ENCODE assay signal across 31 cellular contexts in the genomic region with DNA sequence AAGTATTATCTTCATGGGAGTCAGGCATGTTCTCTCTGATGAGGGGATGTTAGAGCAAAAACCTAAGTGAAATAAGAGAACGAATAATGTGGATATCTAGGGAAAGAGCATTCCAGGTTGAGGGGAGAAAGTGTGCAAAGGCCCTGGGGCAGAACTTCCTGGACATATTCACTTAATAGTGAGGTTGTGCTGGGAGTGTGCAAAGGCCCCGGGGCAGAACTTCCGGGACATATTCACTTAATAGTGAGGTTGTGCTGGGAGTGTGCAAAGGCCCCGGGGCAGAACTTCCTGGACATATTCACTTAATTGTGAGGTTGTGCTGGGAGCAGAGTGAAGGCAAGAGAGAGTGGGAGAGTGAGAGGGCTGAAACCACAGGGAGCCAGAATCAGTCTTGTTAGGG. TPM values are rescaled to one million over a fixed set of nuclear protein-coding genes. Genes with fewer than 3 reads are reported as not detected.
"Had no signal": no experiment of that assay in that cellular context is flagged by ENCODE, and none has a peak within 500 bp of the region (broad histone marks: within the 10 kb centered on the region; RNA-seq: fewer than 3 reads in every experiment).

No MANE protein-coding gene starts in this region.

- H3K9me3 ChIP-seq: esophagus squamous epithelium, gastrocnemius medialis, heart right ventricle, left lung, lower lobe of right lung, mucosa of descending colon had no signal

- H3K27ac ChIP-seq: coronary artery, dorsolateral prefrontal cortex, esophagus squamous epithelium, gastrocnemius medialis, heart right ventricle, left lung, lower lobe of right lung had no signal

- H3K27me3 ChIP-seq: dorsolateral prefrontal cortex, gastrocnemius medialis, heart right ventricle, left lung had no signal

- FAIRE-seq: colon, endothelial cell of umbilical vein, islet of Langerhans, keratinocyte had no signal

- H3K4me3 ChIP-seq: coronary artery, dorsolateral prefrontal cortex, esophagus squamous epithelium, gastrocnemius medialis, heart right ventricle, left lung, lower lobe of right lung, mucosa of descending colon had no signal

- H3K27ac Mint-ChIP-seq: mesothelial cell of epicardium, naive B cell had no signal

- DNase-seq: dermis blood vessel endothelial cell; dorsolateral prefrontal cortex; effector CD4-positive, alpha-beta T cell; effector memory CD4-positive, alpha-beta T cell; esophagus squamous epithelium; foreskin fibroblast; foreskin melanocyte; gastrocnemius medialis; glutamatergic neuron; head of caudate nucleus; heart right ventricle; hippocampal formation; left cardiac atrium; left lung; left ventricle myocardium superior; lower lobe of right lung; mesenchymal stem cell; mucosa of descending colon; naive B cell had no signal

- H3K4me1 ChIP-seq: esophagus squamous epithelium, gastrocnemius medialis, heart right ventricle, left lung, lower lobe of right lung had no signal

- H3K36me3 Mint-ChIP-seq: mesothelial cell of epicardium, naive B cell had no signal

- H3K36me3 ChIP-seq: esophagus squamous epithelium, gastrocnemius medialis, heart right ventricle, left lung, lower lobe of right lung had no signal

- H3K4me3 Mint-ChIP-seq: mesothelial cell of epicardium, naive B cell had no signal

- H3K4me1 Mint-ChIP-seq: naive B cell had no signal

RNA-seq across cellular contexts. Expression of a gene that starts 11.8 kb away (rescaled TPM):
- total RNA-seq: dermis blood vessel endothelial cell, endothelial cell of umbilical vein, epithelial cell of proximal tubule, esophagus squamous epithelium, glomerular endothelial cell, heart right ventricle, kidney epithelial cell, left cardiac atrium, left ventricle myocardium superior, lung microvascular endothelial cell, mesothelial cell of epicardium, mucosa of descending colon, myocyte had no signal
- polyA plus RNA-seq: endothelial cell of umbilical vein, esophagus, keratinocyte had no signal
